In the genomic region with DNA sequence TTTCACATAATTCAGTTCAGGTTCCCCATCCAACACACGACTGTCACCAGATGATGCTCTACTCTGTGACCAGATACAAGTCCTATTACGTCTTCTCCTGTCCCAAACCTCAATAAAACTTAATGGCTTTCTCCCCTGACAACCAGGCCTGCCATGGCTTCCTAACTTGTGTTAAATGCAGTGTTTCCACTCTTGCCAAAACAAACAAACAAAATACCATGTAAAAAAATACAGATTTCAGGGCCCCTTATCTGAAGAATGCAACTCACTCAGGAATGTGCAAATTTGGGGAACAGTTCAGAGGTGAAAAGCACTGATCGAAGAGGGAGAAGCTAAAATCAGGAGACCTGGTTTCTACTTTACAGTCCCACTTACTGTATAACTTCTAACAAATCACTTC, we compare ENCODE assay signal across 8 cellular contexts. TPM values are rescaled to one million over a fixed set of nuclear protein-coding genes. Genes with fewer than 3 reads are reported as not detected.
A peak's percentile ranks its signal among the peaks of the same experiment; 100 is the strongest.
DNase-seq lines count a peak whose midpoint lies in the region; ATAC-seq and TF ChIP-seq lines count a peak whose summit lies in the region.

No MANE protein-coding gene starts in this region.

- H3K4me1 ChIP-seq in mesendoderm (ENCODE audit: control insufficient read depth, low read depth, low read length) = no peaks in the 10 kb centered on the region

- peaks cover 37% of the 10 kb centered on the region for H3K4me1 Mint-ChIP-seq in stimulated activated naive CD8-positive, alpha-beta T cell treated with anti-CD3 and anti-CD28 coated beads, Interleukin-15, Interleukin-2, amounts not matched to agents 100 ng/mL and 50 ng/mL, for 24 hours (ENCODE audit: low read depth)
- H3K4me1 Mint-ChIP-seq in brain = peaks cover 45% of the 10 kb centered on the region

- no peak overlapping the region for H3K27ac ChIP-seq in mesendoderm (ENCODE audit: low read depth, low read length)

- H3K4me3 ChIP-seq in mesendoderm (ENCODE audit: low read length) = peak overlapping the region; percentile 99

- no peak overlapping the region for H3K23ac ChIP-seq in mesendoderm (ENCODE audit: low read length)

- H3K36me3 ChIP-seq in mesendoderm (ENCODE audit: control insufficient read depth, insufficient read depth, low read length) = no peaks in the 10 kb centered on the region

- no peak overlapping the region for H4K5ac ChIP-seq in mesendoderm (ENCODE audit: low read length)

- peak overlapping the region; percentile 99 for H3K56ac ChIP-seq in mesendoderm (ENCODE audit: low read length)

- peaks cover 7% of the 10 kb centered on the region for H3K79me2 ChIP-seq in mesendoderm (ENCODE audit: control insufficient read depth, insufficient read depth, low read length)

- H2BK15ac ChIP-seq in mesendoderm (replicated peaks; ENCODE audit: low read depth) = no peak overlapping the region

- no peak for TF ChIP-seq CTCF in brain (conservative IDR thresholded peaks at IDR 0.05)

- no peaks in the 10 kb centered on the region for H3K9me3 Mint-ChIP-seq in stimulated activated naive CD8-positive, alpha-beta T cell treated with anti-CD3 and anti-CD28 coated beads, Interleukin-15, Interleukin-2, amounts not matched to agents 100 ng/mL and 50 ng/mL, for 24 hours
- H3K9me3 Mint-ChIP-seq in brain = no peaks in the 10 kb centered on the region

- ATAC-seq in stimulated activated naive CD8-positive, alpha-beta T cell treated with anti-CD3 and anti-CD28 coated beads, Interleukin-15, Interleukin-2, amounts not matched to agents 100 U/mL and 50 U/mL, for 24 hours = no peak
- ATAC-seq in HG02763 (IDR thresholded peaks at IDR 0.05; ENCODE audit: unreplicated experiment) (no peak), HG03442 (IDR thresholded peaks at IDR 0.05; ENCODE audit: unreplicated experiment) (no peak)

- peak overlapping the region; percentile 95 for H3K9ac ChIP-seq in mesendoderm (ENCODE audit: low read length)

- H3K4me3 Mint-ChIP-seq in stimulated activated naive CD8-positive, alpha-beta T cell treated with anti-CD3 and anti-CD28 coated beads, Interleukin-15, Interleukin-2, amounts not matched to agents 100 ng/mL and 50 ng/mL, for 24 hours = peak overlapping the region; percentile 97
- peak overlapping the region; percentile 91 to 97 (median 94) for H3K4me3 Mint-ChIP-seq in brain

- H3K27me3 ChIP-seq in mesendoderm (ENCODE audit: insufficient read depth, low read length, poor library complexity) = no peaks in the 10 kb centered on the region

- no peak overlapping the region for H2AK5ac ChIP-seq in mesendoderm (ENCODE audit: low read length)

- H2BK5ac ChIP-seq in mesendoderm (ENCODE audit: low read length) = no peak overlapping the region

- H3K27me3 Mint-ChIP-seq in stimulated activated naive CD8-positive, alpha-beta T cell treated with anti-CD3 and anti-CD28 coated beads, Interleukin-15, Interleukin-2, amounts not matched to agents 100 ng/mL and 50 ng/mL, for 24 hours = no peaks in the 10 kb centered on the region
- peaks cover 7% of the 10 kb centered on the region for H3K27me3 Mint-ChIP-seq in brain

- no peak overlapping the region for H3K18ac ChIP-seq in mesendoderm (ENCODE audit: low read length)

- peak overlapping the region; percentile 78 for H4K8ac ChIP-seq in mesendoderm (ENCODE audit: low read depth, low read length)

- peaks cover 7% of the 10 kb centered on the region for H3K36me3 Mint-ChIP-seq in stimulated activated naive CD8-positive, alpha-beta T cell treated with anti-CD3 and anti-CD28 coated beads, Interleukin-15, Interleukin-2, amounts not matched to agents 100 ng/mL and 50 ng/mL, for 24 hours (ENCODE audit: low read depth)
- no peaks in the 10 kb centered on the region for H3K36me3 Mint-ChIP-seq in brain

- no peak overlapping the region for H2BK120ac ChIP-seq in mesendoderm (ENCODE audit: low read depth, low read length)

- no CpG with 5 or more reads among the region's 3 CpGs for WGBS in mesendoderm (ENCODE audit: extremely low coverage, insufficient coverage, low lambda C conversion rate)

- no peak overlapping the region for H3K4ac ChIP-seq in mesendoderm (ENCODE audit: low read depth, low read length)

- no peak for DNase-seq in stimulated activated naive CD8-positive, alpha-beta T cell treated with anti-CD3 and anti-CD28 coated beads, Interleukin-15, Interleukin-2, amounts not matched to agents 100 U/mL and 50 U/mL, for 24 hours
- DNase-seq in mesendoderm (peak; percentile 85), NCI-H1048 (lab: John Stamatoyannopoulos, UW) (no peak), NCI-H187 (lab: John Stamatoyannopoulos, UW) (no peak)

- H3K27ac Mint-ChIP-seq in stimulated activated naive CD8-positive, alpha-beta T cell treated with anti-CD3 and anti-CD28 coated beads, Interleukin-15, Interleukin-2, amounts not matched to agents 100 ng/mL and 50 ng/mL, for 24 hours = peak overlapping the region; percentile 97
- peak overlapping the region; percentile 95 to 97 (median 97) for H3K27ac Mint-ChIP-seq in brain

- peak overlapping the region; percentile 64 for H3K4me2 ChIP-seq in mesendoderm (ENCODE audit: low read length)

- peaks cover 5% of the 10 kb centered on the region for H3K79me1 ChIP-seq in mesendoderm (ENCODE audit: low read length)

RNA-seq across cellular contexts. Expression of a gene that starts 0.9 kb away (rescaled TPM):
- 11.3 TPM for polyA plus RNA-seq in brain (ENCODE audit: insufficient read depth, low read depth, low replicate concordance)
- polyA plus RNA-seq in mesendoderm (2013, experiment 1 of 2) = 35.3 TPM
- 35.2 TPM for polyA plus RNA-seq in mesendoderm (2013, experiment 2 of 2)
